8 cellular contexts compared by ENCODE assay signal in genomic region chr19:29666634-29667389, GRCh38. TPM values are rescaled to one million over a fixed set of nuclear protein-coding genes. Genes with fewer than 3 reads are reported as not detected.
DNase-seq lines count a peak whose midpoint lies in the region; ATAC-seq and TF ChIP-seq lines count a peak whose summit lies in the region.

No MANE protein-coding gene starts in this region.

- peak overlapping the region; percentile 22 for H3K27ac ChIP-seq in angular gyrus (ENCODE audit: low read depth, low read length)

- TF ChIP-seq RAD21 in Ishikawa (IDR thresholded peaks at IDR 0.05; ENCODE audit: low read depth) = no peak

- TF ChIP-seq EP300 in Ishikawa (IDR thresholded peaks at IDR 0.05; ENCODE audit: borderline replicate concordance) = no peak

- DNase-seq in AG08395 (ENCODE audit: low spot score) = peak; percentile 70
- peak; percentile 86 for DNase-seq in sciatic nerve (ENCODE audit: low spot score)

- H3K4me3 ChIP-seq in iPS-11a (ENCODE audit: low read depth, low read length) = peak overlapping the region; percentile 67

- intact Hi-C loops in sciatic nerve (cut with DNase I) = no loop called here

- peak; percentile 76 for ATAC-seq in sciatic nerve
- ATAC-seq in GM18511 (IDR thresholded peaks at IDR 0.05; ENCODE audit: unreplicated experiment) = no peak
- no peak for ATAC-seq in HG03159 (IDR thresholded peaks at IDR 0.05; ENCODE audit: unreplicated experiment)
- ATAC-seq in HG03039 (IDR thresholded peaks at IDR 0.05; ENCODE audit: unreplicated experiment) = no peak

TF ChIP-seq in Ishikawa, 13 proteins besides CTCF, POLR2A, EP300 and RAD21:
- TF ChIP-seq REST (IDR thresholded peaks at IDR 0.05; ENCODE audit: low read depth) (peak; percentile 43; the same call in 1 of the 2 replicates), USF1 (IDR thresholded peaks at IDR 0.05) (no peak)

RNA-seq across cellular contexts. Expression of gene PLEKHF1, which starts 1.6 kb away (rescaled TPM):
- total RNA-seq in sciatic nerve = 30.4 TPM

RNA-seq across cellular contexts. Expression of gene C19orf12, which starts 48.2 kb away (rescaled TPM):
- total RNA-seq in sciatic nerve = 30.9 TPM
